ENCODE assay signal across 1 cellular context in genomic region chr15:60155661-60156060, GRCh38.
TF ChIP-seq lines count a peak whose summit lies in the region.

No MANE protein-coding gene starts in this region.

TF ChIP-seq in HepG2, 621 proteins besides CTCF, POLR2A, EP300 and RAD21 (continued from another document):
- TF ChIP-seq, protein P1, sequence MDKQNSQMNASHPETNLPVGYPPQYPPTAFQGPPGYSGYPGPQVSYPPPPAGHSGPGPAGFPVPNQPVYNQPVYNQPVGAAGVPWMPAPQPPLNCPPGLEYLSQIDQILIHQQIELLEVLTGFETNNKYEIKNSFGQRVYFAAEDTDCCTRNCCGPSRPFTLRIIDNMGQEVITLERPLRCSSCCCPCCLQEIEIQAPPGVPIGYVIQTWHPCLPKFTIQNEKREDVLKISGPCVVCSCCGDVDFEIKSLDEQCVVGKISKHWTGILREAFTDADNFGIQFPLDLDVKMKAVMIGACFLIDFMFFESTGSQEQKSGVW (CRISPR knock-in tag; IDR thresholded peaks at IDR 0.05; ENCODE audit: borderline replicate concordance), result no peak
- no peak for TF ChIP-seq ZNF253 (CRISPR knock-in tag; IDR thresholded peaks at IDR 0.05; ENCODE audit: borderline replicate concordance)
- TF ChIP-seq ZBTB38 (CRISPR knock-in tag; IDR thresholded peaks at IDR 0.05), result no peak
- TF ChIP-seq ZNF703 (CRISPR knock-in tag; IDR thresholded peaks at IDR 0.05; ENCODE audit: borderline replicate concordance), result no peak
- no peak for TF ChIP-seq HES4 (CRISPR knock-in tag; IDR thresholded peaks at IDR 0.05; ENCODE audit: borderline replicate concordance)
- TF ChIP-seq, protein P2, sequence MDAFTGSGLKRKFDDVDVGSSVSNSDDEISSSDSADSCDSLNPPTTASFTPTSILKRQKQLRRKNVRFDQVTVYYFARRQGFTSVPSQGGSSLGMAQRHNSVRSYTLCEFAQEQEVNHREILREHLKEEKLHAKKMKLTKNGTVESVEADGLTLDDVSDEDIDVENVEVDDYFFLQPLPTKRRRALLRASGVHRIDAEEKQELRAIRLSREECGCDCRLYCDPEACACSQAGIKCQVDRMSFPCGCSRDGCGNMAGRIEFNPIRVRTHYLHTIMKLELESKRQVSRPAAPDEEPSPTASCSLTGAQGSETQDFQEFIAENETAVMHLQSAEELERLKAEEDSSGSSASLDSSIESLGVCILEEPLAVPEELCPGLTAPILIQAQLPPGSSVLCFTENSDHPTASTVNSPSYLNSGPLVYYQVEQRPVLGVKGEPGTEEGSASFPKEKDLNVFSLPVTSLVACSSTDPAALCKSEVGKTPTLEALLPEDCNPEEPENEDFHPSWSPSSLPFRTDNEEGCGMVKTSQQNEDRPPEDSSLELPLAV (CRISPR knock-in tag; conservative IDR thresholded peaks at IDR 0.05; ENCODE audit: low read depth), result no peak
- TF ChIP-seq RORA (CRISPR knock-in tag; IDR thresholded peaks at IDR 0.05), result no peak
- TF ChIP-seq POLR2AphosphoS5 (IDR thresholded peaks at IDR 0.05; ENCODE audit: low read depth, low read length), result no peak
- TF ChIP-seq IRX3 (CRISPR knock-in tag; IDR thresholded peaks at IDR 0.05; ENCODE audit: borderline replicate concordance, low read depth), result no peak
- no peak for TF ChIP-seq ZNF24 (IDR thresholded peaks at IDR 0.05)
- no peak for TF ChIP-seq FUBP1 (CRISPR knock-in tag; IDR thresholded peaks at IDR 0.05; ENCODE audit: borderline replicate concordance)
- TF ChIP-seq, protein P3, sequence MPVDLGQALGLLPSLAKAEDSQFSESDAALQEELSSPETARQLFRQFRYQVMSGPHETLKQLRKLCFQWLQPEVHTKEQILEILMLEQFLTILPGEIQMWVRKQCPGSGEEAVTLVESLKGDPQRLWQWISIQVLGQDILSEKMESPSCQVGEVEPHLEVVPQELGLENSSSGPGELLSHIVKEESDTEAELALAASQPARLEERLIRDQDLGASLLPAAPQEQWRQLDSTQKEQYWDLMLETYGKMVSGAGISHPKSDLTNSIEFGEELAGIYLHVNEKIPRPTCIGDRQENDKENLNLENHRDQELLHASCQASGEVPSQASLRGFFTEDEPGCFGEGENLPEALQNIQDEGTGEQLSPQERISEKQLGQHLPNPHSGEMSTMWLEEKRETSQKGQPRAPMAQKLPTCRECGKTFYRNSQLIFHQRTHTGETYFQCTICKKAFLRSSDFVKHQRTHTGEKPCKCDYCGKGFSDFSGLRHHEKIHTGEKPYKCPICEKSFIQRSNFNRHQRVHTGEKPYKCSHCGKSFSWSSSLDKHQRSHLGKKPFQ (CRISPR knock-in tag; IDR thresholded peaks at IDR 0.05; ENCODE audit: insufficient replicate concordance), result no peak
- no peak for TF ChIP-seq ATRX (CRISPR knock-in tag; IDR thresholded peaks at IDR 0.05; ENCODE audit: borderline replicate concordance)
